Comparison of ENCODE assay signal across 11 cellular contexts in the genomic region with DNA sequence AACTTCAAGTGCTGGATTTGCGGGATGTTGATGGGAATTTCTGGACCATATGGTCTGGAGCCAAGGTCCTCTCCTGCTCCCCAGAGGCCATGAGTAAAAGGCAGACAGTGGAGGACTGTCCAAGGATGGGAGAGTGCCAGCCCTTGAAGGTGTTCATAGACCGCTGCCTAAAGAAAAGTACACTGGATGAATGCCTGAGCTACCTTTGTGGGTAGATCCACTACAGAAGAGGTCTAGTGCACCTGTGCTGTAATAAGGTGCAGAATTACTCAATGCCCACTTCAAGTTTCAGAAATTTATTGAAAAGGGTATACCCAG. TPM values are rescaled to one million over a fixed set of nuclear protein-coding genes. Genes with fewer than 3 reads are reported as not detected.
A peak's percentile ranks its signal among the peaks of the same experiment; 100 is the strongest.
DNase-seq lines count a peak whose midpoint lies in the region; ATAC-seq lines count a peak whose summit lies in the region.
"Not testable (repeated sequence)": the region's sequence is repeated elsewhere in the genome, so short reads cannot be mapped to it uniquely, and the experiment has no call there.
"Had no signal": no experiment of that assay in that cellular context is flagged by ENCODE, and none has a peak within 500 bp of the region (broad histone marks: within the 10 kb centered on the region; RNA-seq: fewer than 3 reads in every experiment).

No MANE protein-coding gene starts in this region.

- not testable (repeated sequence) for H3K4me1 Mint-ChIP-seq in T-helper 2 cell treated with Interferon-gamma antibody and Interleukin-4, amounts not matched to agents 5 μg/mL and 100 μg/mL, for 36 hours (ENCODE audit: low read depth)

- H3K4me1 ChIP-seq in Karpas-422 (ENCODE audit: low read length), result not testable (repeated sequence)

- H3K9me2 ChIP-seq in Karpas-422 (replicated peaks; ENCODE audit: insufficient read depth, low read length), result not testable (repeated sequence)

- DNase-seq in Karpas-422 (peak; percentile 35), left lobe of liver (ENCODE audit: low spot score) (peak; percentile 35), posterior vena cava (ENCODE audit: low spot score) (peak; percentile 28)
- peak; percentile 2 for DNase-seq in T-helper 2 cell treated with Interferon-gamma antibody and Interleukin-4, amounts not matched to agents 5 μg/mL and 100 μg/mL, for 36 hours (ENCODE audit: low spot score)
- DNase-seq in activated effector memory CD4-positive, alpha-beta T cell treated with anti-CD3 and anti-CD28 coated beads, Interleukin-2, amount 50 U/mL, for 16 hours, result peak; percentile 51

- not testable (repeated sequence) for H3K27me3 ChIP-seq in Karpas-422 (ENCODE audit: low read length)

- H3K4me2 ChIP-seq in Karpas-422 (ENCODE audit: low read depth, low read length, poor library complexity, severe bottlenecking), result not testable (repeated sequence)

- H3K27ac ChIP-seq in Karpas-422 (ENCODE audit: low read length), result not testable (repeated sequence)

- not testable (repeated sequence) for H4K20me1 ChIP-seq in Karpas-422 (ENCODE audit: insufficient read depth, low read depth, low read length)

- not testable (repeated sequence) for ATAC-seq in left lobe of liver

- H3K4me3 Mint-ChIP-seq in T-helper 2 cell treated with Interferon-gamma antibody and Interleukin-4, amounts not matched to agents 5 μg/mL and 100 μg/mL, for 36 hours, result not testable (repeated sequence)

- not testable (repeated sequence) for H3K4me3 ChIP-seq in Karpas-422 (ENCODE audit: low read length)

- H3K9me3 Mint-ChIP-seq in T-helper 2 cell treated with Interferon-gamma antibody and Interleukin-4, amounts not matched to agents 5 μg/mL and 100 μg/mL, for 36 hours, result not testable (repeated sequence)

- H3K27me3 Mint-ChIP-seq in T-helper 2 cell treated with Interferon-gamma antibody and Interleukin-4, amounts not matched to agents 5 μg/mL and 100 μg/mL, for 36 hours (ENCODE audit: low read depth), result not testable (repeated sequence)

- H3K27ac Mint-ChIP-seq in T-helper 2 cell treated with Interferon-gamma antibody and Interleukin-4, amounts not matched to agents 5 μg/mL and 100 μg/mL, for 36 hours, result not testable (repeated sequence)

- not testable (repeated sequence) for H2AFZ ChIP-seq in Karpas-422 (ENCODE audit: low read length)

- not testable (repeated sequence) for H3K9me3 ChIP-seq in Karpas-422 (ENCODE audit: low read length)

- not testable (repeated sequence) for H3K36me3 Mint-ChIP-seq in T-helper 2 cell treated with Interferon-gamma antibody and Interleukin-4, amounts not matched to agents 5 μg/mL and 100 μg/mL, for 36 hours (ENCODE audit: low read depth)

- H3K9ac ChIP-seq in Karpas-422 (ENCODE audit: low read length), result not testable (repeated sequence)

- H3K36me3 ChIP-seq in Karpas-422 (ENCODE audit: insufficient read depth, low read length), result not testable (repeated sequence)

- not testable (repeated sequence) for H3K79me2 ChIP-seq in Karpas-422 (ENCODE audit: low read length)

- intact Hi-C loops in posterior vena cava (cut with DNase I), result not testable (repeated sequence)

RNA-seq across cellular contexts. Expression of a gene that starts 7.5 kb away (rescaled TPM):
- total RNA-seq in Karpas-422 (2014; rRNA removed; shearing (Covaris generic); ENCODE audit: low replicate concordance), result not detected in 2 replicates
- total RNA-seq in left lobe of liver (not detected), posterior vena cava (not detected)
- total RNA-seq: A172; B cell; Caco-2; Calu3; CD4-positive, alpha-beta T cell; CD8-positive, alpha-beta T cell had no signal

RNA-seq across cellular contexts. Expression of a gene that starts 20.6 kb away (rescaled TPM):
- total RNA-seq in Karpas-422 (2014; rRNA removed; shearing (Covaris generic); ENCODE audit: low replicate concordance), result not detected in 2 replicates
- not detected for total RNA-seq in left lobe of liver
- total RNA-seq in posterior vena cava, result not detected
- total RNA-seq: A172; B cell; Caco-2; Calu3; CD4-positive, alpha-beta T cell; CD8-positive, alpha-beta T cell had no signal

RNA-seq across cellular contexts. Expression of a gene that starts 38.4 kb away (rescaled TPM):
- not detected in 2 replicates for total RNA-seq in Karpas-422 (2014; rRNA removed; shearing (Covaris generic); ENCODE audit: low replicate concordance)
- total RNA-seq in left lobe of liver (not detected), posterior vena cava (not detected)
- total RNA-seq: A172; B cell; Caco-2; Calu3; CD4-positive, alpha-beta T cell; CD8-positive, alpha-beta T cell had no signal

RNA-seq across cellular contexts. Expression of a gene that starts 45.3 kb away (rescaled TPM):
- total RNA-seq in Karpas-422 (2014; rRNA removed; shearing (Covaris generic); ENCODE audit: low replicate concordance), result not detected in 2 replicates
- not detected for total RNA-seq in left lobe of liver
- not detected for total RNA-seq in posterior vena cava
- total RNA-seq: A172; B cell; Caco-2; Calu3; CD4-positive, alpha-beta T cell; CD8-positive, alpha-beta T cell had no signal

RNA-seq across cellular contexts. Expression of a gene that starts 56.8 kb away (rescaled TPM):
- not detected in 2 replicates for total RNA-seq in Karpas-422 (2014; rRNA removed; shearing (Covaris generic); ENCODE audit: low replicate concordance)
- 0.25 TPM for total RNA-seq in left lobe of liver
- not detected for total RNA-seq in posterior vena cava
- total RNA-seq: A172; B cell; Calu3; CD4-positive, alpha-beta T cell; CD8-positive, alpha-beta T cell had no signal
